In the genomic region with DNA sequence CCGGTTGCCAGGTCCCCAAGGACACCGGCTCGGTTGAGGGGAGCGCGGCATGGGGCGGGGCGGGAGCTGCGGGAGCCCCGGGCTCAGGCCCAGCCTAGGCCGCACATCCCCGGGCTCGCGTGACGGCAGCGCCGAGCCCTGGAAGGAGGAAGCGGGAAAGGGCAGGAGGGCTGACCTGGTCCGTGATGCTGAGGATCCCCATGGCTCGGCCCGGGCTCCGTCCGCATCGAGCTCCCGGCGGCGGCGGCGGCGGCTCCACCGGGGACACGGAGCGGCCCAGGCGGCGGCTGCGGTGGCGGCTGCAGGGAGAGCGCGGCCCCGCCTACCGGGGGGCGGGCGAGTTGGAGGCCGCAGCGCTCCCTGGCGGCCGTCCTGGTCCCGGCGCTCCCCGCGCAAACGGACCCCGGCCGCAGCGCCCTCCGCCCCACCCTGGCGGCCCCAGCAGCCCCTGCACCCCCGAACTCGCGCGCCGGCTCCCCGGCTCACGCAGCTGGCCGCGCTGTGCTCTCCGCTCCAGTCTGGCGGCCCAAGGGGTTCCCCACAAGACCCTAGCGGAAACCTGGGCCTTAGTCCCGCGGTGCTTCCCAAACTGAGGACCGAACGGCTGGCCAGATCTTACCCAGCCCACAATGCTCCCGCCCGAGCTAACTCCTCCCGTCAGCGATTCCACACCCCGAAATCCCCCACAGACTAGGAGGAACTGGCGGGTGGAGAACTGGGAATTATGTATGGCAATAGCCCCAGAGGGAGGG, we compare ENCODE assay signal across 8 cellular contexts. TPM values are rescaled to one million over a fixed set of nuclear protein-coding genes. Genes with fewer than 3 reads are reported as not detected.
A peak's percentile ranks its signal among the peaks of the same experiment; 100 is the strongest.
DNase-seq lines count a peak whose midpoint lies in the region; ATAC-seq and TF ChIP-seq lines count a peak whose summit lies in the region.

Gene ANKRD52, minus strand, starts transcription at position 317 of the 752 bp plus-strand sequence. Its CDS starts 115 bp downstream, at position 202.

- WGBS in lower leg skin, 2 donors, result 0% methylated on average over 16 to 41 of the region's 78 CpGs

- H3K4me3 ChIP-seq in BLaER1 treated with 17β-estradiol and CSF1 and Interleukin-3, amounts not matched to agents 10 nM and 100 nM, result peak within 1 kb of the TSS; percentile 73 to 95 (median 83)
- peak within 1 kb of the TSS; percentile 62 to 98 (median 91) for H3K4me3 ChIP-seq in dorsolateral prefrontal cortex
- H3K4me3 ChIP-seq in lower leg skin (ENCODE audit: low read depth, poor library complexity, severe bottlenecking), result peak within 1 kb of the TSS; percentile 63

- peaks cover 0 to 37% (median 22%) of the 10 kb centered on the region in 11 experiments; a peak in 16 of 22 replicates for H4K20me1 ChIP-seq in BLaER1 treated with 17β-estradiol and CSF1 and Interleukin-3, amounts not matched to agents 10 nM and 100 nM

- peak in 54 of 56 donors; percentile 13 to 96 (median 70) for TF ChIP-seq CTCF in dorsolateral prefrontal cortex (IDR thresholded peaks at IDR 0.05 in 54 of 56, conservative IDR thresholded peaks at IDR 0.05 in 2 of 56; ENCODE audit: low read depth in 1 of 56, partially characterized antibody in 56 of 56)
- TF ChIP-seq CTCF in lower leg skin (IDR thresholded peaks at IDR 0.05), result no peak

- TF ChIP-seq POLR2A in GM19099 (IDR thresholded peaks at IDR 0.05; ENCODE audit: extremely low read depth, insufficient read length, low read depth) (peak; percentile 67), lower leg skin (IDR thresholded peaks at IDR 0.05) (no peak)

- peak; percentile 95 for ATAC-seq in HG03354 (IDR thresholded peaks at IDR 0.05; ENCODE audit: poor library complexity, severe bottlenecking, unreplicated experiment)

- H3K27me3 ChIP-seq in BLaER1 treated with 17β-estradiol and CSF1 and Interleukin-3, amounts not matched to agents 10 nM and 100 nM, result peaks cover 0 to 8% (median 0%) of the 10 kb centered on the region in 11 experiments; a peak in 6 of 22 replicates
- H3K27me3 ChIP-seq in dorsolateral prefrontal cortex, result no peaks in the 10 kb centered on the region

- H3K36me3 ChIP-seq in BLaER1 treated with 17β-estradiol and CSF1 and Interleukin-3, amounts not matched to agents 10 nM and 100 nM, result peaks cover 32 to 40% (median 38%) of the 10 kb centered on the region in 11 experiments

- intact Hi-C loops in dorsolateral prefrontal cortex (cut with DNase I), result loop anchor here (1.0 to 5.0 kb wide), 4 partner anchors 36 to 136 kb away; partner anchors contain the start of genes NABP2 (in 1 of the 2) and RNF41 (in 1 of the 2)
- intact Hi-C loops in lower leg skin (cut with DNase I; ENCODE audit: low total_unique reads), result no loop called here

- H3K9ac ChIP-seq in BLaER1 treated with 17β-estradiol and CSF1 and Interleukin-3, amounts not matched to agents 10 nM and 100 nM, result peak within 1 kb of the TSS; percentile 83 to 97 (median 93)

- no peaks in the 10 kb centered on the region for H3K9me3 ChIP-seq in BLaER1 treated with 17β-estradiol and CSF1 and Interleukin-3, amounts not matched to agents 10 nM and 100 nM (replicated peaks in 1 of 11)

- peak within 1 kb of the TSS; percentile 44 to 88 (median 87); a peak in 21 of 22 replicates for H3K27ac ChIP-seq in BLaER1 treated with 17β-estradiol and CSF1 and Interleukin-3, amounts not matched to agents 10 nM and 100 nM
- peak within 1 kb of the TSS; percentile 24 to 94 (median 88) for H3K27ac ChIP-seq in dorsolateral prefrontal cortex

- peaks cover 18 to 26% (median 24%) of the 10 kb centered on the region in 10 experiments for H3K4me1 ChIP-seq in BLaER1 treated with 17β-estradiol and CSF1 and Interleukin-3, amounts not matched to agents 10 nM and 100 nM

- H3K4me2 ChIP-seq in BLaER1 treated with 17β-estradiol and CSF1 and Interleukin-3, amounts not matched to agents 10 nM and 100 nM, result peak within 1 kb of the TSS; percentile 81 to 96 (median 94)

- DNase-seq in NCI-H510A (lab: John Stamatoyannopoulos, UW) (peak; percentile 78), dorsolateral prefrontal cortex (peak; percentile 48 to 85 (median 71)), lower leg skin (ENCODE audit: low spot score in 2 of 2) (peak; percentile 52 to 93)
- peak; percentile 68 to 69 for DNase-seq in activated CD4-positive, alpha-beta T cell treated with anti-CD3 and anti-CD28 coated beads, Interleukin-2, amount 50 U/mL, for 4 hours
- DNase-seq in stimulated activated CD4-positive, alpha-beta T cell treated with anti-CD3 and anti-CD28 coated beads, Interleukin-4, amount 100 ng/mL, for 4 hours, result peak; percentile 67 to 82

RNA-seq across cellular contexts. Expression of gene ANKRD52, which starts in this region (rescaled TPM):
- total RNA-seq in dorsolateral prefrontal cortex (10 to 100 TPM; 32.7 to 75.7 (median 55.2) TPM), lower leg skin (10 to 100 TPM; 15.6 to 22.3 (median 18.7) TPM)

Comparison
In these comparisons a context has a peak if more than half of its experiments do, and no peak if none do; other contexts are left out.
1. Peak in every context shown above with its lines: DNase-seq, ATAC-seq, H3K4me3 ChIP-seq and H3K27ac ChIP-seq.
2. CTCF ChIP-seq: peak in dorsolateral prefrontal cortex (54 of 56); none in lower leg skin (0 of 3).